21 cellular contexts compared by ENCODE assay signal in genomic region chr2:237993701-237994100, GRCh38. TPM values are rescaled to one million over a fixed set of nuclear protein-coding genes. Genes with fewer than 3 reads are reported as not detected.
DNase-seq lines count a peak whose midpoint lies in the region; ATAC-seq and TF ChIP-seq lines count a peak whose summit lies in the region.
"Had no signal": no experiment of that assay in that cellular context is flagged by ENCODE, and none has a peak within 500 bp of the region (broad histone marks: within the 10 kb centered on the region; RNA-seq: fewer than 3 reads in every experiment).

No MANE protein-coding gene starts in this region.

- DNase-seq in activated CD4-positive, alpha-beta T cell treated with anti-CD3 and anti-CD28 coated beads for 36 hours: no peak
- DNase-seq in activated CD4-positive, alpha-beta T cell treated with anti-CD3 and anti-CD28 coated beads, Interleukin-2, amount 10 ng/mL, durations not matched to agents 24 days and 14 days: no peak
- DNase-seq in activated naive CD8-positive, alpha-beta T cell treated with anti-CD3 and anti-CD28 coated beads for 36 hours: no peak
- no peak for DNase-seq in immature natural killer cell
- peak; percentile 85 to 87 for DNase-seq in thyroid gland
- DNase-seq in WTC11 (ENCODE audit: low spot score): no peak
- DNase-seq in nephron progenitor cell: no peak
- DNase-seq: AML-193; CD4-positive, alpha-beta T cell; DMS153; DMS79; GDM1; GOT3; H7; HFFc6 had no signal

- H3K4me1 ChIP-seq in thyroid gland: peaks cover 56 to 62% of the 10 kb centered on the region in 2 donors

- no peaks in the 10 kb centered on the region for H3K36me3 ChIP-seq in thyroid gland

- WGBS in thyroid gland, 2 donors: 71 to 94% methylated on average over 1 of the region's 1 CpG

- no peaks in the 10 kb centered on the region for H3K27me3 Mint-ChIP-seq in activated CD4-positive, alpha-beta T cell treated with anti-CD3 and anti-CD28 coated beads for 36 hours
- peaks cover 2% of the 10 kb centered on the region for H3K27me3 Mint-ChIP-seq in activated CD4-positive, alpha-beta T cell treated with anti-CD3 and anti-CD28 coated beads, Interleukin-2, amount 10 ng/mL, durations not matched to agents 24 days and 14 days
- no peaks in the 10 kb centered on the region for H3K27me3 Mint-ChIP-seq in activated naive CD8-positive, alpha-beta T cell
- H3K27me3 Mint-ChIP-seq in activated naive CD8-positive, alpha-beta T cell treated with anti-CD3 and anti-CD28 coated beads for 36 hours: peaks cover 4% of the 10 kb centered on the region
- H3K27me3 Mint-ChIP-seq in immature natural killer cell (ENCODE audit: low read depth in 3 of 3) (peaks cover 0 to 5% (median 4%) of the 10 kb centered on the region in 3 donors), WTC11 (ENCODE audit: low read depth) (no peaks in the 10 kb centered on the region), nephron progenitor cell (ENCODE audit: low read depth, poor library complexity) (no peaks in the 10 kb centered on the region)
- H3K27me3 Mint-ChIP-seq: CD4-positive, alpha-beta T cell had no signal

- peaks cover 34% of the 10 kb centered on the region for H3K4me1 Mint-ChIP-seq in activated CD4-positive, alpha-beta T cell treated with anti-CD3 and anti-CD28 coated beads for 36 hours
- H3K4me1 Mint-ChIP-seq in activated CD4-positive, alpha-beta T cell treated with anti-CD3 and anti-CD28 coated beads, Interleukin-2, amount 10 ng/mL, durations not matched to agents 24 days and 14 days: peaks cover 25% of the 10 kb centered on the region
- peaks cover 35% of the 10 kb centered on the region for H3K4me1 Mint-ChIP-seq in activated naive CD8-positive, alpha-beta T cell (ENCODE audit: low read depth)
- H3K4me1 Mint-ChIP-seq in activated naive CD8-positive, alpha-beta T cell treated with anti-CD3 and anti-CD28 coated beads for 36 hours: peaks cover 31% of the 10 kb centered on the region
- H3K4me1 Mint-ChIP-seq in immature natural killer cell (peaks cover 28 to 52% of the 10 kb centered on the region in 2 donors), WTC11 (no peaks in the 10 kb centered on the region), nephron progenitor cell (no peaks in the 10 kb centered on the region)

- TF ChIP-seq POLR2A in thyroid gland (IDR thresholded peaks at IDR 0.05): no peak

- intact Hi-C loops in activated CD4-positive, alpha-beta T cell treated with anti-CD3 and anti-CD28 coated beads for 36 hours (cut with DNase I, micrococcal nuclease): no loop called here
- intact Hi-C loops in activated CD4-positive, alpha-beta T cell treated with anti-CD3 and anti-CD28 coated beads, Interleukin-2, amount 10 ng/mL, durations not matched to agents 24 days and 14 days (cut with micrococcal nuclease): no loop called here
- intact Hi-C loops in thyroid gland (cut with DNase I): no loop called here

- H3K36me3 Mint-ChIP-seq in activated CD4-positive, alpha-beta T cell treated with anti-CD3 and anti-CD28 coated beads for 36 hours (ENCODE audit: low read depth): peaks cover 44% of the 10 kb centered on the region
- H3K36me3 Mint-ChIP-seq in activated CD4-positive, alpha-beta T cell treated with anti-CD3 and anti-CD28 coated beads, Interleukin-2, amount 10 ng/mL, durations not matched to agents 24 days and 14 days (ENCODE audit: low read depth): peaks cover 59% of the 10 kb centered on the region
- peaks cover 27% of the 10 kb centered on the region for H3K36me3 Mint-ChIP-seq in activated naive CD8-positive, alpha-beta T cell
- H3K36me3 Mint-ChIP-seq in activated naive CD8-positive, alpha-beta T cell treated with anti-CD3 and anti-CD28 coated beads for 36 hours: peaks cover 61% of the 10 kb centered on the region
- peaks cover 16 to 36% (median 16%) of the 10 kb centered on the region in 3 donors for H3K36me3 Mint-ChIP-seq in immature natural killer cell
- peaks cover 26% of the 10 kb centered on the region for H3K36me3 Mint-ChIP-seq in WTC11
- peaks cover 59% of the 10 kb centered on the region for H3K36me3 Mint-ChIP-seq in nephron progenitor cell (ENCODE audit: low read depth)

- POLR2A ChIA-PET in activated CD4-positive, alpha-beta T cell treated with anti-CD3 and anti-CD28 coated beads for 36 hours (lab: Charles Lee): no interaction called here
- POLR2A ChIA-PET in WTC11 (lab: Charles Lee): interaction anchor here (0.6 kb wide), 2 partner anchors 149 to 306 kb away, joined by 5 read pairs; no protein-coding TSS in a partner anchor

- no peak for ATAC-seq in activated CD4-positive, alpha-beta T cell treated with anti-CD3 and anti-CD28 coated beads for 36 hours
- no peak for ATAC-seq in WTC11
- ATAC-seq: A549, HCT116 had no signal

- CTCF ChIA-PET in activated CD4-positive, alpha-beta T cell treated with anti-CD3 and anti-CD28 coated beads for 36 hours (lab: Charles Lee): interaction anchor here (0.7 to 3.6 kb wide), 5 partner anchors 12 to 36 kb away, joined by 3 to 16 read pairs (median 3); no protein-coding TSS in a partner anchor
- CTCF ChIA-PET in WTC11 (lab: Charles Lee): no interaction called here

- H3K27me3 ChIP-seq in thyroid gland: no peaks in the 10 kb centered on the region

- TF ChIP-seq CTCF in thyroid gland (IDR thresholded peaks at IDR 0.05) (peak in 1 of 6 experiments; percentile 16), WTC11 (IDR thresholded peaks at IDR 0.05) (no peak), nephron progenitor cell (IDR thresholded peaks at IDR 0.05) (no peak)

- no peak overlapping the region for H3K4me3 ChIP-seq in thyroid gland (replicated peaks in 1 of 3)
- H3K4me3 ChIP-seq: A549 had no signal

- H3K4me3 Mint-ChIP-seq in activated CD4-positive, alpha-beta T cell treated with anti-CD3 and anti-CD28 coated beads for 36 hours: no peak overlapping the region
- no peak overlapping the region for H3K4me3 Mint-ChIP-seq in activated CD4-positive, alpha-beta T cell treated with anti-CD3 and anti-CD28 coated beads, Interleukin-2, amount 10 ng/mL, durations not matched to agents 24 days and 14 days
- no peak overlapping the region for H3K4me3 Mint-ChIP-seq in activated naive CD8-positive, alpha-beta T cell
- H3K4me3 Mint-ChIP-seq in activated naive CD8-positive, alpha-beta T cell treated with anti-CD3 and anti-CD28 coated beads for 36 hours: no peak overlapping the region
- H3K4me3 Mint-ChIP-seq in immature natural killer cell: no peak overlapping the region
- no peak overlapping the region for H3K4me3 Mint-ChIP-seq in WTC11
- H3K4me3 Mint-ChIP-seq in nephron progenitor cell: no peak overlapping the region
- H3K4me3 Mint-ChIP-seq: CD4-positive, alpha-beta T cell; HFFc6 had no signal

- H3K27ac ChIP-seq in thyroid gland: peak overlapping the region; percentile 91 to 99 (median 98)
- H3K27ac ChIP-seq: 22Rv1, A549, C4-2B, HL-60 had no signal

- no peaks in the 10 kb centered on the region for H3K9me3 Mint-ChIP-seq in activated CD4-positive, alpha-beta T cell treated with anti-CD3 and anti-CD28 coated beads for 36 hours (ENCODE audit: low read depth)
- no peaks in the 10 kb centered on the region for H3K9me3 Mint-ChIP-seq in activated CD4-positive, alpha-beta T cell treated with anti-CD3 and anti-CD28 coated beads, Interleukin-2, amount 10 ng/mL, durations not matched to agents 24 days and 14 days
- H3K9me3 Mint-ChIP-seq in activated naive CD8-positive, alpha-beta T cell (ENCODE audit: low read depth): no peaks in the 10 kb centered on the region
- H3K9me3 Mint-ChIP-seq in activated naive CD8-positive, alpha-beta T cell treated with anti-CD3 and anti-CD28 coated beads for 36 hours: peaks cover 1% of the 10 kb centered on the region
- no peaks in the 10 kb centered on the region for H3K9me3 Mint-ChIP-seq in immature natural killer cell
- no peaks in the 10 kb centered on the region for H3K9me3 Mint-ChIP-seq in WTC11
- H3K9me3 Mint-ChIP-seq in nephron progenitor cell: peaks cover 4% of the 10 kb centered on the region
- H3K9me3 Mint-ChIP-seq: CD4-positive, alpha-beta T cell; HFFc6 had no signal

- peak overlapping the region; percentile 47 for H3K27ac Mint-ChIP-seq in activated CD4-positive, alpha-beta T cell treated with anti-CD3 and anti-CD28 coated beads for 36 hours
- no peak overlapping the region for H3K27ac Mint-ChIP-seq in activated CD4-positive, alpha-beta T cell treated with anti-CD3 and anti-CD28 coated beads, Interleukin-2, amount 10 ng/mL, durations not matched to agents 24 days and 14 days
- H3K27ac Mint-ChIP-seq in activated naive CD8-positive, alpha-beta T cell: peak overlapping the region; percentile 73
- H3K27ac Mint-ChIP-seq in activated naive CD8-positive, alpha-beta T cell treated with anti-CD3 and anti-CD28 coated beads for 36 hours: no peak overlapping the region
- H3K27ac Mint-ChIP-seq in immature natural killer cell (peak overlapping the region in 4 of 6 donors; percentile 48 to 72 (median 70)), WTC11 (no peak overlapping the region), nephron progenitor cell (no peak overlapping the region)
- H3K27ac Mint-ChIP-seq: CD4-positive, alpha-beta T cell; HFFc6 had no signal

- no peaks in the 10 kb centered on the region for H3K9me3 ChIP-seq in thyroid gland
- H3K9me3 ChIP-seq: A549 had no signal

TF ChIP-seq in WTC11, 78 proteins besides CTCF, POLR2A, EP300 and RAD21 (continues in another document):
- TF ChIP-seq FOXK1 (CRISPR knock-in tag; IDR thresholded peaks at IDR 0.05) (no peak), ZNF232 (CRISPR knock-in tag; IDR thresholded peaks at IDR 0.05) (no peak), ZNF396 (CRISPR knock-in tag; IDR thresholded peaks at IDR 0.05; ENCODE audit: borderline replicate concordance) (no peak)
- TF ChIP-seq, protein P1, sequence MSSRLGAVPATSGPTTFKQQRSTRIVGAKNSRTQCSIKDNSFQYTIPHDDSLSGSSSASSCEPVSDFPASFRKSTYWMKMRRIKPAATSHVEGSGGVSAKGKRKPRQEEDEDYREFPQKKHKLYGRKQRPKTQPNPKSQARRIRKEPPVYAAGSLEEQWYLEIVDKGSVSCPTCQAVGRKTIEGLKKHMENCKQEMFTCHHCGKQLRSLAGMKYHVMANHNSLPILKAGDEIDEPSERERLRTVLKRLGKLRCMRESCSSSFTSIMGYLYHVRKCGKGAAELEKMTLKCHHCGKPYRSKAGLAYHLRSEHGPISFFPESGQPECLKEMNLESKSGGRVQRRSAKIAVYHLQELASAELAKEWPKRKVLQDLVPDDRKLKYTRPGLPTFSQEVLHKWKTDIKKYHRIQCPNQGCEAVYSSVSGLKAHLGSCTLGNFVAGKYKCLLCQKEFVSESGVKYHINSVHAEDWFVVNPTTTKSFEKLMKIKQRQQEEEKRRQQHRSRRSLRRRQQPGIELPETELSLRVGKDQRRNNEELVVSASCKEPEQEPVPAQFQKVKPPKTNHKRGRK (CRISPR knock-in tag; IDR thresholded peaks at IDR 0.05; ENCODE audit: borderline replicate concordance): no peak

RNA-seq across cellular contexts. Expression of gene UBE2F, which starts 26.9 kb away (rescaled TPM):
- total RNA-seq in activated CD4-positive, alpha-beta T cell treated with anti-CD3 and anti-CD28 coated beads for 36 hours: 10 to 100 TPM; 59.2 to 75.5 TPM
- 115 and 124 TPM in 2 replicates for total RNA-seq in activated CD4-positive, alpha-beta T cell treated with anti-CD3 and anti-CD28 coated beads, Interleukin-2, amount 10 ng/mL, durations not matched to agents 24 days and 14 days
- 10 to 100 TPM; 57.9 to 58.9 TPM for total RNA-seq in activated naive CD8-positive, alpha-beta T cell treated with anti-CD3 and anti-CD28 coated beads for 36 hours
- polyA plus RNA-seq in immature natural killer cell: 100 to 1,000 TPM; 274 to 339 (median 323) TPM
- total RNA-seq in thyroid gland: 100 to 1,000 TPM in 3 of 4 donors, 10 to 100 TPM in 1; 79.8 to 134 (median 122) TPM
- 48.8 to 50.6 TPM (median 49.5 TPM) in 3 replicates for total RNA-seq in WTC11 (2021)

Comparison
In these comparisons a context has a peak if more than half of its experiments do, and no peak if none do; other contexts are left out.
1. H3K27ac Mint-ChIP-seq: peak in activated CD4-positive, alpha-beta T cell treated with anti-CD3 and anti-CD28 coated beads for 36 hours (single experiment), activated naive CD8-positive, alpha-beta T cell (single experiment) and immature natural killer cell (4 of 6); none in activated CD4-positive, alpha-beta T cell treated with anti-CD3 and anti-CD28 coated beads, Interleukin-2, amount 10 ng/mL, durations not matched to agents 24 days and 14 days (single experiment), activated naive CD8-positive, alpha-beta T cell treated with anti-CD3 and anti-CD28 coated beads for 36 hours (single experiment), WTC11 (single experiment) and nephron progenitor cell (single experiment).
2. DNase-seq: peak in thyroid gland (2 of 2); none in activated CD4-positive, alpha-beta T cell treated with anti-CD3 and anti-CD28 coated beads for 36 hours (single experiment), activated CD4-positive, alpha-beta T cell treated with anti-CD3 and anti-CD28 coated beads, Interleukin-2, amount 10 ng/mL, durations not matched to agents 24 days and 14 days (single experiment), activated naive CD8-positive, alpha-beta T cell treated with anti-CD3 and anti-CD28 coated beads for 36 hours (single experiment), immature natural killer cell (0 of 3), WTC11 (single experiment) and nephron progenitor cell (single experiment).